8 cellular contexts compared by ENCODE assay signal in the genomic region with DNA sequence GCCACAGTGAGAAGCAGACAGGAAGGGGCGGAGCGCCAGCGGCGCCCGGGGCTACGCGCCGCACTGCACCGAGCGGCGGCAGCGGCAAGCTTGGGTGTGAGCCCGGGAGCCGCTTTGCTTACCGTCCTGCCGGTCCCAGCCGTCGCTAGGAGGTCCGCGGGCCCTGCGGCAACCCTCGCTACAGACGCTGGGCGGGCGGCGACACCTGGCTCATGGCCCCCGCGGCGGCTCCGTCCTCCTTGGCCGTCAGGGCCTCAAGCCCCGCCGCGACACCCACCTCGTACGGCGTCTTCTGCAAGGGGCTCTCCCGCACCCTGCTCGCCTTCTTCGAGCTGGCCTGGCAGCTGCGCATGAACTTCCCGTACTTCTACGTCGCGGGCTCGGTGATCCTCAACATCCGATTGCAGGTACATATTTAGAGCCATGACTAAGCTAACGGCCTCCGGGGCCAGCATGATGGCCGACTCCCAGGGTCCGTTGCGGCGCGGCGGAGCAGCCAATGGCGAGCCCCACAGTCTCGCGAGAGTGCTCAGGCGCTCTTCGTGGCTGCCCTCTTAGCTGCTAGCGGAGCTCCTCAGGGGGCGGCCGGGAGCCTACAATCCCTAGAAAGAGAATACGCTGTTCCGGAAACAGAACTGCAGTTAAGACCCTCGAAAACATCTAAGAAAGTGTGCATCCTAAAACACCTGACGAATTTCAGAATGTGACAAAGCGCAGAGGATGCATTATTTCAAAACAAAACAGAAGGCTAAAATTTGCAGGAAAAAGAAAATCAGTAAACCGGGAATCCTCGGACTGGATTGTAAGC. TPM values are rescaled to one million over a fixed set of nuclear protein-coding genes. Genes with fewer than 3 reads are reported as not detected.
DNase-seq lines count a peak whose midpoint lies in the region; ATAC-seq and TF ChIP-seq lines count a peak whose summit lies in the region.

A gene (plus strand): TSS at position 50 of the 808 bp plus-strand sequence. CDS start 163 bp downstream, at position 213.

- no peak for TF ChIP-seq POLR2A in breast epithelium (IDR thresholded peaks at IDR 0.05)

- ATAC-seq in GM18907 (IDR thresholded peaks at IDR 0.05; ENCODE audit: unreplicated experiment) (peak; percentile 98), HG03139 (IDR thresholded peaks at IDR 0.05; ENCODE audit: unreplicated experiment) (peak; percentile 94)

- DNase-seq in AG04450 (ENCODE audit: low read depth, low spot score): peak; percentile 88
- DNase-seq in NCI-H2196 treated with DMSO at 0.1 percent for 48 hours (lab: John Stamatoyannopoulos, UW; ENCODE audit: unreplicated experiment): peak; percentile 52
- peak; percentile 92 for DNase-seq in WERI-Rb-1
- peak; percentile 81 to 88 for DNase-seq in breast epithelium (ENCODE audit: low spot score in 2 of 2)

- no peaks in the 10 kb centered on the region; the same call in 1 of the 2 replicates for H3K9me3 ChIP-seq in AG04450 (ENCODE audit: control insufficient read depth, insufficient read depth, low read length)
- H3K9me3 ChIP-seq in WERI-Rb-1 (ENCODE audit: severe bottlenecking): no peaks in the 10 kb centered on the region
- no peaks in the 10 kb centered on the region for H3K9me3 ChIP-seq in breast epithelium
- no peaks in the 10 kb centered on the region for H3K9me3 ChIP-seq in iPS-18c (ENCODE audit: control insufficient read depth, insufficient read depth, low read length)
- H3K9me3 ChIP-seq in skeletal muscle satellite cell (replicated peaks; ENCODE audit: low read length): no peaks in the 10 kb centered on the region

- H3K4me1 ChIP-seq in breast epithelium: peaks cover 0 to 3% of the 10 kb centered on the region in 2 donors
- H3K4me1 ChIP-seq in skeletal muscle satellite cell (ENCODE audit: control insufficient read depth, insufficient read depth, low read length): peaks cover 5% of the 10 kb centered on the region

- H3K27me3 ChIP-seq in AG04450 (ENCODE audit: control insufficient read depth, insufficient read depth, low read length): no peaks in the 10 kb centered on the region
- no peaks in the 10 kb centered on the region for H3K27me3 ChIP-seq in WERI-Rb-1 (ENCODE audit: insufficient read depth, low read depth, severe bottlenecking)
- no peaks in the 10 kb centered on the region for H3K27me3 ChIP-seq in breast epithelium
- no peaks in the 10 kb centered on the region for H3K27me3 ChIP-seq in skeletal muscle satellite cell (ENCODE audit: control insufficient read depth, insufficient read depth, low read length)

- H3K9ac ChIP-seq in skeletal muscle satellite cell (ENCODE audit: low read depth, low read length): peak within 1 kb of the TSS; percentile 97

- peak within 1 kb of the TSS; percentile 91 for H3K27ac ChIP-seq in AG04450 (ENCODE audit: low read depth, low read length)
- H3K27ac ChIP-seq in WERI-Rb-1: peak within 1 kb of the TSS; percentile 98
- H3K27ac ChIP-seq in breast epithelium: peak within 1 kb of the TSS; percentile 96

- TF ChIP-seq CTCF in AG04450 (IDR thresholded peaks at IDR 0.05; ENCODE audit: low read depth, low read length) (peak; percentile 29; the same call in 1 of the 2 replicates), WERI-Rb-1 (IDR thresholded peaks at IDR 0.05; ENCODE audit: low read depth, low read length) (no peak), breast epithelium (IDR thresholded peaks at IDR 0.05) (no peak)

- H3K4me2 ChIP-seq in skeletal muscle satellite cell (ENCODE audit: low read length): peak within 1 kb of the TSS; percentile 89

- H3K4me3 ChIP-seq in AG04450 (ENCODE audit: low read depth, low read length): peak within 1 kb of the TSS; percentile 94
- H3K4me3 ChIP-seq in WERI-Rb-1 (ENCODE audit: low read depth, low read length): peak within 1 kb of the TSS; percentile 95
- H3K4me3 ChIP-seq in breast epithelium: peak within 1 kb of the TSS; percentile 70 to 98 (median 83)
- H3K4me3 ChIP-seq in iPS-18c (ENCODE audit: insufficient read depth, low read depth, low read length): peak within 1 kb of the TSS; percentile 99
- peak within 1 kb of the TSS; percentile 91 for H3K4me3 ChIP-seq in skeletal muscle satellite cell (ENCODE audit: low read length)

- H3K36me3 ChIP-seq in WERI-Rb-1: peaks cover 29% of the 10 kb centered on the region
- no peaks in the 10 kb centered on the region for H3K36me3 ChIP-seq in breast epithelium
- no peaks in the 10 kb centered on the region for H3K36me3 ChIP-seq in skeletal muscle satellite cell (ENCODE audit: insufficient read depth, low read length)

- CTCF ChIA-PET in AG04450 (lab: Charles Lee): interaction anchor here (0.7 to 2.0 kb wide), 6 partner anchors 28 to 807 kb away, joined by 3 to 6 read pairs (median 4); no protein-coding TSS in a partner anchor

- POLR2A ChIA-PET in AG04450 (lab: Yijun Ruan, JAX): interaction anchor here (0.6 to 1.6 kb wide), 11 partner anchors 8 to 1633 kb away, joined by 3 to 7 read pairs (median 3); a partner anchor contains a TSS

- intact Hi-C loops in breast epithelium (cut with DNase I; ENCODE audit: low total_unique reads): no loop called here

RNA-seq across cellular contexts. Expression of the gene that starts here (rescaled TPM):
- polyA plus RNA-seq in AG04450 (2011; rRNA removed): 4.8 and 6.4 TPM in 2 replicates
- 1.7 and 2.3 TPM in 2 replicates for polyA minus RNA-seq in AG04450 (2011; rRNA and poly(A)+ RNA removed)
- 1 to 10 TPM; 6.4 to 6.6 (median 6.4) TPM for total RNA-seq in breast epithelium
- 7.1 and 7.4 TPM in 2 replicates for total RNA-seq in skeletal muscle satellite cell (2012; rRNA removed)

Comparison
In these comparisons a context has a peak if more than half of its experiments do, and no peak if none do; other contexts are left out.
1. Peak in every context shown above with its lines: DNase-seq, ATAC-seq, H3K4me3 ChIP-seq and H3K27ac ChIP-seq.